In genomic region chr11:942853-943252, GRCh38 we compare ENCODE assay signal across 10 cellular contexts. TPM values are rescaled to one million over a fixed set of nuclear protein-coding genes. Genes with fewer than 3 reads are reported as not detected.
A peak's percentile ranks its signal among the peaks of the same experiment; 100 is the strongest.
DNase-seq lines count a peak whose midpoint lies in the region; ATAC-seq and TF ChIP-seq lines count a peak whose summit lies in the region.
"Had no signal": no experiment of that assay in that cellular context is flagged by ENCODE, and none has a peak within 500 bp of the region (broad histone marks: within the 10 kb centered on the region; RNA-seq: fewer than 3 reads in every experiment).

No MANE protein-coding gene starts in this region.

- peaks cover 55 to 62% of the 10 kb centered on the region in 2 donors for H3K4me1 Mint-ChIP-seq in natural killer cell
- peaks cover 41 to 49% of the 10 kb centered on the region in 2 donors for H3K4me1 Mint-ChIP-seq in natural killer cell treated with Interleukin-12 subunit alpha and Interleukin-12 subunit beta and Interleukin-15 and Interleukin-18, amount 100 ng/mL, for 72 hours (ENCODE audit: low read depth in 2 of 2)

- intact Hi-C loops in natural killer cell (cut with micrococcal nuclease), result loop anchor here (10.0 kb wide), 1 partner anchor 72 kb away; no protein-coding TSS in a partner anchor

- H3K36me3 Mint-ChIP-seq in natural killer cell, result peaks cover 8% of the 10 kb centered on the region
- H3K36me3 Mint-ChIP-seq in natural killer cell treated with Interleukin-12 subunit alpha and Interleukin-12 subunit beta and Interleukin-15 and Interleukin-18, amount 100 ng/mL, for 72 hours, result peaks cover 10% of the 10 kb centered on the region

- H3K36me3 ChIP-seq in lung (ENCODE audit: control insufficient read depth in 2 of 2, insufficient read depth in 2 of 2, low read length in 2 of 2), result peaks cover 3 to 14% of the 10 kb centered on the region in 2 donors

- H3K4me3 Mint-ChIP-seq in natural killer cell, result no peak overlapping the region
- no peak overlapping the region for H3K4me3 Mint-ChIP-seq in natural killer cell treated with Interleukin-12 subunit alpha and Interleukin-12 subunit beta and Interleukin-15 and Interleukin-18, amount 100 ng/mL, for 72 hours

- H3K27me3 ChIP-seq in lung (ENCODE audit: control insufficient read depth, insufficient read depth), result no peaks in the 10 kb centered on the region
- H3K27me3 ChIP-seq: heart right ventricle, neutrophil had no signal

- WGBS in lung, 2 donors, result 69 to 77% methylated on average over 10 of the region's 10 CpGs

- ATAC-seq in natural killer cell (no peak), lung (ENCODE audit: insufficient read depth, low FRiP score) (peak; percentile 22), GM18868 (IDR thresholded peaks at IDR 0.05; ENCODE audit: unreplicated experiment) (no peak)
- no peak for ATAC-seq in natural killer cell treated with Interleukin-12 subunit alpha and Interleukin-12 subunit beta and Interleukin-15 and Interleukin-18, amount 100 ng/mL, for 72 hours

- H3K27me3 Mint-ChIP-seq in natural killer cell (ENCODE audit: low read depth in 2 of 2), result no peaks in the 10 kb centered on the region
- no peaks in the 10 kb centered on the region for H3K27me3 Mint-ChIP-seq in natural killer cell treated with Interleukin-12 subunit alpha and Interleukin-12 subunit beta and Interleukin-15 and Interleukin-18, amount 100 ng/mL, for 72 hours

- H3K9me3 Mint-ChIP-seq in natural killer cell, result no peaks in the 10 kb centered on the region
- no peaks in the 10 kb centered on the region for H3K9me3 Mint-ChIP-seq in natural killer cell treated with Interleukin-12 subunit alpha and Interleukin-12 subunit beta and Interleukin-15 and Interleukin-18, amount 100 ng/mL, for 72 hours

- TF ChIP-seq CTCF in natural killer cell (IDR thresholded peaks at IDR 0.05) (no peak), lung (IDR thresholded peaks at IDR 0.05; ENCODE audit: control extremely low read depth, extremely low read depth) (no peak)

- peaks cover 8 to 14% of the 10 kb centered on the region in 2 donors for H3K4me1 ChIP-seq in lung (ENCODE audit: control insufficient read depth in 2 of 2, insufficient read depth in 2 of 2, low read length in 2 of 2)

- peak overlapping the region; percentile 39 for H3K27ac ChIP-seq in cingulate gyrus (ENCODE audit: low read depth, low read length)
- no peak overlapping the region for H3K27ac ChIP-seq in lung (ENCODE audit: low read depth in 1 of 2, low read length in 1 of 2)
- H3K27ac ChIP-seq: neutrophil had no signal

- H3K4me3 ChIP-seq in lung, result no peak overlapping the region
- H3K4me3 ChIP-seq: heart right ventricle had no signal

- H3K9me3 ChIP-seq in lung (ENCODE audit: control insufficient read depth in 2 of 2, insufficient read depth in 1 of 2, low read length in 1 of 2), result no peaks in the 10 kb centered on the region
- H3K9me3 ChIP-seq: heart right ventricle, neutrophil had no signal

- H3K27ac Mint-ChIP-seq in natural killer cell, result peak overlapping the region; percentile 6 to 16
- H3K27ac Mint-ChIP-seq in natural killer cell treated with Interleukin-12 subunit alpha and Interleukin-12 subunit beta and Interleukin-15 and Interleukin-18, amount 100 ng/mL, for 72 hours, result peak overlapping the region in 1 of 2 donors; percentile 3

- no peak for DNase-seq in natural killer cell
- no peak for DNase-seq in natural killer cell treated with Interleukin-12 subunit alpha and Interleukin-12 subunit beta and Interleukin-15 and Interleukin-18, amount 100 ng/mL, for 72 hours (ENCODE audit: low spot score)
- DNase-seq in lung (ENCODE audit: low spot score), result no peak
- no peak for DNase-seq in NCI-H1092 (lab: John Stamatoyannopoulos, UW)
- no peak for DNase-seq in NCI-H524 treated with DMSO at 0.1 percent for 48 hours (lab: John Stamatoyannopoulos, UW)
- no peak for DNase-seq in T-helper 9 cell
- DNase-seq: heart right ventricle had no signal

RNA-seq across cellular contexts. Expression of gene AP2A2, which starts 17.2 kb away (rescaled TPM):
- total RNA-seq in natural killer cell (100 to 1,000 TPM in 1 of 3 donors, 10 to 100 TPM in 2; 57.2 to 120 (median 82.9) TPM), lung (10 to 100 TPM; 60.0 to 93.2 TPM)
- 10 to 100 TPM; 51.6 to 75.1 TPM for total RNA-seq in natural killer cell treated with Interleukin-12 subunit alpha and Interleukin-12 subunit beta and Interleukin-15 and Interleukin-18, amount 100 ng/mL, for 72 hours
- 10 to 100 TPM; 33.8 to 48.8 TPM for polyA plus RNA-seq in lung

RNA-seq across cellular contexts. Expression of gene CHID1, which starts 32.2 kb away (rescaled TPM):
- total RNA-seq in natural killer cell, result 10 to 100 TPM; 32.6 to 40.3 (median 33.2) TPM
- total RNA-seq in natural killer cell treated with Interleukin-12 subunit alpha and Interleukin-12 subunit beta and Interleukin-15 and Interleukin-18, amount 100 ng/mL, for 72 hours, result 100 to 1,000 TPM in 1 of 2 donors, 10 to 100 TPM in 1; 64.8 to 115 TPM
- total RNA-seq in lung, result 10 to 100 TPM; 41.7 to 92.2 TPM
- polyA plus RNA-seq in lung, result 10 to 100 TPM; 42.4 to 55.2 TPM
